In the genomic region with DNA sequence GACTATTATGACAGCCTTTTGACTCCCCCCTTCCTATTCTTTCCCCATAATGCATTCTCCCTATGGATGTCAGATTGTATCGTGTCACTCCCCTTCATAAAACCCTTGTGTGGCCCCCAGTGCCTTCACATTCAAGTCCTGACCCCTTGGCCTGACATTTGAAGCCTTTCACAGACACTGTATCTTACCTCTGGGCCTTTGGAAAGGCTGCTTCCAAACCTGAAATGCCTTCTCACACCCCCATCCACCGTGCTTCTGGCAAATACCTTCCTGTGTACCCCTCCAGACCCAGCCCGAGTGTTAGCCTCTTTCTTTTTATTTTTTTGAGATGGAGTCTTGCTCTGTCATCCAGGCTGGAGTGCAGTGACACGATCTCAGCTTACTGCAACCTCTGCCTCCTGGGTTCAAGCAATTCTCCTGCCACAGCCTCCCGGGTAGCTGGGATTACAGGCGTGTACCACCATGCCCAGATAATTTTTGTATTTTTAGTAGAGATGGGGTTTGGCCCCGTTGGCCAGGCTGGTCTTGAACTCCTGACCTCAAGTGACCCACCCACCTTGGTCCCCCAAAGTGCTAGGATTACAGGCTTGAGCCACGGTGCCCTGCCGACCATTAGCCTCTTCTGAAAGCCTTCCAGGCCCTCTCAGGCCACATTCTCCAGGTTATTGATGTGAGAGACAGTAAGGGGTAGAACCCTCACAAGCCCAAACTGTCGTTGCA, we compare ENCODE assay signal across 14 cellular contexts. TPM values are rescaled to one million over a fixed set of nuclear protein-coding genes. Genes with fewer than 3 reads are reported as not detected.
A peak's percentile ranks its signal among the peaks of the same experiment; 100 is the strongest.
DNase-seq lines count a peak whose midpoint lies in the region; ATAC-seq, FAIRE-seq and TF ChIP-seq lines count a peak whose summit lies in the region.
"Had no signal": no experiment of that assay in that cellular context is flagged by ENCODE, and none has a peak within 500 bp of the region (broad histone marks: within the 10 kb centered on the region; RNA-seq: fewer than 3 reads in every experiment).

No MANE protein-coding gene starts in this region.

- CTCF ChIA-PET in CD8-positive, alpha-beta T cell (lab: Charles Lee) = interaction anchor here (0.8 to 3.5 kb wide), 21 partner anchors 9 to 615 kb away, joined by 3 to 14 read pairs (median 4); a partner anchor contains a TSS

- H3K27ac Mint-ChIP-seq in CD8-positive, alpha-beta T cell = peak overlapping the region; percentile 69
- H3K27ac Mint-ChIP-seq in neural crest cell (ENCODE audit: unreplicated experiment) = no peak overlapping the region
- no peak overlapping the region for H3K27ac Mint-ChIP-seq in progenitor cell of endocrine pancreas

- no peak for TF ChIP-seq CTCF in CD8-positive, alpha-beta T cell (IDR thresholded peaks at IDR 0.05)
- TF ChIP-seq CTCF in Loucy (conservative IDR thresholded peaks at IDR 0.05; ENCODE audit: low read length) (no peak), breast epithelium (IDR thresholded peaks at IDR 0.05) (no peak), neural crest cell (conservative IDR thresholded peaks at IDR 0.05) (no peak), progenitor cell of endocrine pancreas (IDR thresholded peaks at IDR 0.05; ENCODE audit: unreplicated experiment) (no peak)

- no peaks in the 10 kb centered on the region for H3K9me3 Mint-ChIP-seq in CD8-positive, alpha-beta T cell
- no peaks in the 10 kb centered on the region for H3K9me3 Mint-ChIP-seq in neural crest cell
- no peaks in the 10 kb centered on the region for H3K9me3 Mint-ChIP-seq in progenitor cell of endocrine pancreas (ENCODE audit: low read depth)
- H3K9me3 Mint-ChIP-seq: CD14-positive monocyte, endodermal cell had no signal

- H3K79me2 ChIP-seq in Loucy (ENCODE audit: insufficient read depth, low read length) = peaks cover 60% of the 10 kb centered on the region

- H3K4me1 Mint-ChIP-seq in CD8-positive, alpha-beta T cell (ENCODE audit: low read depth) = peaks cover 34% of the 10 kb centered on the region
- H3K4me1 Mint-ChIP-seq in neural crest cell (peaks cover 20% of the 10 kb centered on the region), progenitor cell of endocrine pancreas (ENCODE audit: low read depth) (peaks cover 9% of the 10 kb centered on the region)

- peaks cover 33% of the 10 kb centered on the region for H4K20me1 ChIP-seq in Loucy (ENCODE audit: insufficient read depth, low read length, poor library complexity, severe bottlenecking)

- ATAC-seq in CD8-positive, alpha-beta T cell = no peak

- peak overlapping the region; percentile 99 for H3K4me2 ChIP-seq in Loucy (ENCODE audit: low read depth, low read length, poor library complexity, severe bottlenecking)

- peaks cover 29% of the 10 kb centered on the region for H3K4me1 ChIP-seq in CD8-positive, alpha-beta T cell (ENCODE audit: insufficient read depth, low read length)
- peaks cover 32% of the 10 kb centered on the region for H3K4me1 ChIP-seq in Loucy (ENCODE audit: insufficient read depth, low read length, poor library complexity, severe bottlenecking)
- H3K4me1 ChIP-seq in breast epithelium = peaks cover 5 to 12% of the 10 kb centered on the region in 2 donors
- peaks cover 3 to 5% of the 10 kb centered on the region in 2 donors for H3K4me1 ChIP-seq in small intestine (ENCODE audit: control insufficient read depth in 2 of 2, insufficient read depth in 1 of 2, low read depth in 1 of 2, low read length in 1 of 2)

- no peak overlapping the region for H3K27ac ChIP-seq in CD8-positive, alpha-beta T cell (ENCODE audit: low read depth, low read length)
- H3K27ac ChIP-seq in breast epithelium = no peak overlapping the region
- no peak overlapping the region for H3K27ac ChIP-seq in small intestine (ENCODE audit: low read depth in 1 of 2, low read length in 1 of 2)

- intact Hi-C loops in CD8-positive, alpha-beta T cell (cut with DNase I, micrococcal nuclease) = no loop called here
- intact Hi-C loops in breast epithelium (cut with DNase I; ENCODE audit: low total_unique reads) = no loop called here

- no peak for FAIRE-seq in small intestine (lab: Jason Lieb, UNC)
- FAIRE-seq: GM19239 had no signal

- H2AFZ ChIP-seq in Loucy (ENCODE audit: low read length) = no peak overlapping the region

- peak overlapping the region; percentile 65 for H3K9ac ChIP-seq in Loucy (ENCODE audit: low read depth, low read length, poor library complexity, severe bottlenecking)

- no peak overlapping the region for H3K4me3 Mint-ChIP-seq in CD8-positive, alpha-beta T cell
- peak overlapping the region; percentile 88 for H3K4me3 Mint-ChIP-seq in neural crest cell
- H3K4me3 Mint-ChIP-seq in progenitor cell of endocrine pancreas (ENCODE audit: low read depth) = no peak overlapping the region
- H3K4me3 Mint-ChIP-seq: CD14-positive monocyte had no signal

- peaks cover 6% of the 10 kb centered on the region for H3F3A ChIP-seq in Loucy (ENCODE audit: low read depth)

- peak; percentile 4 for TF ChIP-seq POLR2A in breast epithelium (IDR thresholded peaks at IDR 0.05)

- POLR2A ChIA-PET in CD8-positive, alpha-beta T cell (lab: Charles Lee) = interaction anchor here (1.0 to 6.2 kb wide), 6 partner anchors 15 to 412 kb away, joined by 3 to 44 read pairs (median 17); a partner anchor contains a TSS

- H3K4me3 ChIP-seq in CD8-positive, alpha-beta T cell (ENCODE audit: low read depth, low read length) = no peak overlapping the region
- H3K4me3 ChIP-seq in Loucy (ENCODE audit: low read length, poor library complexity, severe bottlenecking) (peak overlapping the region; percentile 94), breast epithelium (no peak overlapping the region), small intestine (ENCODE audit: low read depth in 1 of 2, low read length in 2 of 2) (no peak overlapping the region)

- no peaks in the 10 kb centered on the region for H3K36me3 ChIP-seq in CD8-positive, alpha-beta T cell (ENCODE audit: insufficient read depth, low read length)
- peaks cover 34% of the 10 kb centered on the region; the same call in 1 of the 2 replicates for H3K36me3 ChIP-seq in Loucy (ENCODE audit: insufficient read depth, low read length)
- H3K36me3 ChIP-seq in breast epithelium = no peaks in the 10 kb centered on the region
- H3K36me3 ChIP-seq in small intestine (ENCODE audit: control insufficient read depth in 2 of 2, insufficient read depth in 2 of 2, low read length in 2 of 2) = peaks cover 0 to 3% of the 10 kb centered on the region in 2 donors

- H3K9me3 ChIP-seq in CD8-positive, alpha-beta T cell (ENCODE audit: low read length) = no peaks in the 10 kb centered on the region
- H3K9me3 ChIP-seq in Loucy (ENCODE audit: insufficient read depth, low read depth, low read length) = no peaks in the 10 kb centered on the region
- no peaks in the 10 kb centered on the region for H3K9me3 ChIP-seq in breast epithelium
- H3K9me3 ChIP-seq in small intestine (ENCODE audit: control insufficient read depth, low read depth) = no peaks in the 10 kb centered on the region

- 87 to 91% (median 90%) methylated on average over 10 of the region's 10 CpGs for WGBS in small intestine, 3 donors

- H3K27me3 ChIP-seq in CD8-positive, alpha-beta T cell (ENCODE audit: insufficient read depth, low read length) = no peaks in the 10 kb centered on the region
- H3K27me3 ChIP-seq in Loucy (ENCODE audit: insufficient read depth, low read length, poor library complexity, severe bottlenecking) (no peaks in the 10 kb centered on the region), breast epithelium (no peaks in the 10 kb centered on the region), small intestine (ENCODE audit: control insufficient read depth in 2 of 2, insufficient read depth in 2 of 2, low read length in 2 of 2) (no peaks in the 10 kb centered on the region)

- peaks cover 40% of the 10 kb centered on the region for H3K36me3 Mint-ChIP-seq in CD8-positive, alpha-beta T cell
- no peaks in the 10 kb centered on the region for H3K36me3 Mint-ChIP-seq in neural crest cell (ENCODE audit: low read depth)
- peaks cover 10% of the 10 kb centered on the region for H3K36me3 Mint-ChIP-seq in progenitor cell of endocrine pancreas (ENCODE audit: insufficient read depth)

- no peaks in the 10 kb centered on the region for H3K9me2 ChIP-seq in Loucy (replicated peaks; ENCODE audit: low read depth, low read length)

- H3K27me3 Mint-ChIP-seq in CD8-positive, alpha-beta T cell (ENCODE audit: low read depth) = no peaks in the 10 kb centered on the region
- no peaks in the 10 kb centered on the region for H3K27me3 Mint-ChIP-seq in neural crest cell (ENCODE audit: low read depth)
- H3K27me3 Mint-ChIP-seq in progenitor cell of endocrine pancreas = no peaks in the 10 kb centered on the region

- DNase-seq in CD8-positive, alpha-beta T cell = no peak
- DNase-seq in breast epithelium (ENCODE audit: low spot score in 2 of 2) (no peak), neural crest cell (ENCODE audit: low read depth, low spot score) (no peak), SIG-M5 (lab: John Stamatoyannopoulos, UW) (no peak), small intestine (no peak), progenitor cell of endocrine pancreas (ENCODE audit: low spot score, unreplicated experiment) (no peak)
- DNase-seq: activated CD8-positive, alpha-beta memory T cell treated with anti-CD3 and anti-CD28 coated beads, Interleukin-2, amount 50 U/mL, for 48 hours; endodermal cell; KG1; NCI-H774 had no signal

RNA-seq across cellular contexts. Expression of a gene that starts 2.1 kb away (rescaled TPM):
- 10 to 100 TPM; 22.4 to 24.0 TPM for total RNA-seq in CD8-positive, alpha-beta T cell
- total RNA-seq in breast epithelium (1 to 10 TPM; 5.3 to 7.2 (median 6.9) TPM), neural crest cell (11.8 and 12.3 TPM in 2 replicates), progenitor cell of endocrine pancreas (14.6 and 14.8 TPM in 2 replicates)
- polyA plus RNA-seq in small intestine = 10 to 100 TPM; 12.3 to 20.5 (median 15.0) TPM

RNA-seq across cellular contexts. Expression of a gene that starts 10.6 kb away (rescaled TPM):
- under 1 TPM; 0.31 to 0.60 TPM for total RNA-seq in CD8-positive, alpha-beta T cell
- total RNA-seq in breast epithelium (10 to 100 TPM; 17.4 to 31.8 (median 30.1) TPM), neural crest cell (7.2 and 8.8 TPM in 2 replicates), progenitor cell of endocrine pancreas (4.5 and 5.0 TPM in 2 replicates)
- polyA plus RNA-seq in small intestine = 10 to 100 TPM in 1 of 3 donors, 1 to 10 TPM in 2; 1.6 to 20.1 (median 7.8) TPM

RNA-seq across cellular contexts. Expression of a gene that starts 18.8 kb away (rescaled TPM):
- not detected for total RNA-seq in CD8-positive, alpha-beta T cell
- total RNA-seq in breast epithelium = 1 to 10 TPM; 1.9 to 3.6 (median 3.1) TPM
- total RNA-seq in neural crest cell = 0.91 and 1.0 TPM in 2 replicates
- polyA plus RNA-seq in small intestine = under 1 TPM; 0.30 to 0.54 (median 0.45) TPM
- 1.2 and 1.4 TPM in 2 replicates for total RNA-seq in progenitor cell of endocrine pancreas
- polyA plus RNA-seq: CD14-positive monocyte had no signal

RNA-seq across cellular contexts. Expression of a gene that starts 21.6 kb away (rescaled TPM):
- 1 to 10 TPM; 1.8 to 2.4 TPM for total RNA-seq in CD8-positive, alpha-beta T cell
- total RNA-seq in breast epithelium = under 1 TPM in 2 of 3 donors, not detected in 1; 0.44 to 0.98 TPM
- total RNA-seq in neural crest cell = not detected in 2 replicates
- 1 to 10 TPM in 2 of 3 donors, under 1 TPM in 1; 0.81 to 1.8 (median 1.3) TPM for polyA plus RNA-seq in small intestine
- total RNA-seq in progenitor cell of endocrine pancreas = 0.29 and 0.62 TPM in 2 replicates
- total RNA-seq: G401 had no signal
- polyA plus RNA-seq: CD14-positive monocyte had no signal

RNA-seq across cellular contexts. Expression of a gene that starts 33.2 kb away (rescaled TPM):
- not detected for total RNA-seq in CD8-positive, alpha-beta T cell
- total RNA-seq in breast epithelium (not detected), neural crest cell (not detected in 2 replicates), progenitor cell of endocrine pancreas (not detected in 2 replicates)
- polyA plus RNA-seq in small intestine = 10 to 100 TPM in 2 of 3 donors, under 1 TPM in 1; 0.60 to 24.3 (median 15.0) TPM
- total RNA-seq: endodermal cell, G401 had no signal
- polyA plus RNA-seq: CD14-positive monocyte had no signal
